In the genomic region with DNA sequence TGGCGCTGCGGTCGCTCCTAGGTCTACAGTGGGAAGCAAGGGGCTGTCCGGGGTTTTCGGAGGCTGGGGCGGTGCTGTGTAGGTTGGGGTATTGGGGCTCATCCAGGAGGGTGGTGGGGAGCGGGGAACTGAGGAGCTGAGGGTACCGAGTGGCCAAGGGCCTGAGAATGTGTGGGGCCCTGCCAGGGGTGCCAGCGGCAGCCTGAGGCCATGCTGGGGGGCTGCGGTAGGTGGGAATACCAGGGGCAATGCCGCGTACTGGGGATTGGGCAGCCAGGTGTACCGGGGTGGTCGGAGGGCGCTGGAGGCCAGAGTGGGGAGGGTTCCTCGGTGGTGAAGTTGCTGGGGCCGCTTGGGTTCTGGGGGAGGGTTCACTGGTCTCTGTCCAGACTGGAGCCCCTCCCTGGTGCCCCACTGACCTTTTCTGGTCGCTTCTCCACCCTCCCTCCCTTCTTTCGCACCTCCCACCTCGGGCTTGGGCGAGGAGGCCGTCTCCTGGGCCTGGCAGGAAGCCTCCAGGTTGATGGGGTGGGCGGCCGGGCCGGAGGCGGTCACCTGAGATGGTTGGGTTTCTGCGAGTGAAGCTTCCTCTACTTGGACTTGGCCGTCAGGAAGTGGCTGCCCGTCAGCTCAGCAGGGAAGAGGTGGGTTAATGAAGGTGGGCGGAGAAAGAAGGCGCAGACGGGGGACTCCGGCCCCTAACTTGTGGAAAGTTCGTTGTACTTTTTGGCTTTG, we compare ENCODE assay signal across 8 cellular contexts. TPM values are rescaled to one million over a fixed set of nuclear protein-coding genes. Genes with fewer than 3 reads are reported as not detected.
DNase-seq lines count a peak whose midpoint lies in the region; ATAC-seq, FAIRE-seq and TF ChIP-seq lines count a peak whose summit lies in the region.

No MANE protein-coding gene starts in this region.

- TF ChIP-seq CTCF in AG09309 (IDR thresholded peaks at IDR 0.05; ENCODE audit: control insufficient read depth, insufficient read depth, low read depth, low read length, missing control alignments) (no peak), prostate gland (IDR thresholded peaks at IDR 0.05) (no peak)

- H3K27me3 Mint-ChIP-seq in activated CD8-positive, alpha-beta T cell treated with anti-CD3 and anti-CD28 coated beads, Interleukin-2, amount 10 ng/mL, durations not matched to agents 7 days and 5 days (ENCODE audit: low read depth), result no peaks in the 10 kb centered on the region

- peak overlapping the region; percentile 91 for H3K4me3 Mint-ChIP-seq in activated CD8-positive, alpha-beta T cell treated with anti-CD3 and anti-CD28 coated beads, Interleukin-2, amount 10 ng/mL, durations not matched to agents 7 days and 5 days

- peaks cover 40% of the 10 kb centered on the region for H3K36me3 Mint-ChIP-seq in activated CD8-positive, alpha-beta T cell treated with anti-CD3 and anti-CD28 coated beads, Interleukin-2, amount 10 ng/mL, durations not matched to agents 7 days and 5 days (ENCODE audit: low read depth)

- TF ChIP-seq POLR2A in prostate gland (IDR thresholded peaks at IDR 0.05), result no peak

- peaks cover 0 to 13% of the 10 kb centered on the region in 2 donors for H3K36me3 ChIP-seq in prostate gland

- peak overlapping the region; percentile 95 for H3K27ac Mint-ChIP-seq in activated CD8-positive, alpha-beta T cell treated with anti-CD3 and anti-CD28 coated beads, Interleukin-2, amount 10 ng/mL, durations not matched to agents 7 days and 5 days

- H3K4me1 ChIP-seq in prostate gland (replicated peaks), result no peaks in the 10 kb centered on the region

- 1% methylated on average over 33 of the region's 34 CpGs for WGBS in prostate gland

- DNase-seq in AG09309 (ENCODE audit: low read depth) (no peak), germinal center (ENCODE audit: low spot score) (peak; percentile 57), prostate gland (ENCODE audit: low spot score) (no peak), amniotic stem cell (lab: John Stamatoyannopoulos, UW) (no peak), frontal cortex (ENCODE audit: low spot score in 2 of 2) (no peak)
- peak; percentile 49 for DNase-seq in activated CD8-positive, alpha-beta T cell treated with anti-CD3 and anti-CD28 coated beads, Interleukin-2, amount 10 ng/mL, durations not matched to agents 7 days and 5 days

- POLR2A ChIA-PET in activated CD8-positive, alpha-beta T cell treated with anti-CD3 and anti-CD28 coated beads, Interleukin-2, amount 10 ng/mL, durations not matched to agents 7 days and 5 days (lab: Charles Lee), result no interaction called here

- no peaks in the 10 kb centered on the region for H3K9me3 ChIP-seq in prostate gland

- ATAC-seq in GM18517 (IDR thresholded peaks at IDR 0.05; ENCODE audit: unreplicated experiment) (peak; percentile 47), HG03066 (IDR thresholded peaks at IDR 0.05; ENCODE audit: low read depth, unreplicated experiment) (peak; percentile 54)
- peak; percentile 40 for ATAC-seq in activated CD8-positive, alpha-beta T cell treated with anti-CD3 and anti-CD28 coated beads, Interleukin-2, amount 10 ng/mL, durations not matched to agents 7 days and 5 days

- H3K4me3 ChIP-seq in AG09309 (ENCODE audit: control insufficient read depth, low read depth, low read length) (peak overlapping the region; percentile 69), prostate gland (peak overlapping the region; percentile 66 to 98)

- no peak for FAIRE-seq in frontal cortex (lab: Jason Lieb, UNC)

- H3K27me3 ChIP-seq in prostate gland (replicated peaks; ENCODE audit: insufficient read depth), result no peaks in the 10 kb centered on the region

- peaks cover 40% of the 10 kb centered on the region for H3K4me1 Mint-ChIP-seq in activated CD8-positive, alpha-beta T cell treated with anti-CD3 and anti-CD28 coated beads, Interleukin-2, amount 10 ng/mL, durations not matched to agents 7 days and 5 days (ENCODE audit: low read depth)

- intact Hi-C loops in prostate gland (cut with DNase I), result loop anchor here (5.0 to 10.0 kb wide), 2 partner anchors 140 to 197 kb away; partner anchors contain the start of genes ASMTL and SLC25A6

- H3K9me3 Mint-ChIP-seq in activated CD8-positive, alpha-beta T cell treated with anti-CD3 and anti-CD28 coated beads, Interleukin-2, amount 10 ng/mL, durations not matched to agents 7 days and 5 days (ENCODE audit: insufficient read depth), result no peaks in the 10 kb centered on the region

- CTCF ChIA-PET in activated CD8-positive, alpha-beta T cell treated with anti-CD3 and anti-CD28 coated beads, Interleukin-2, amount 10 ng/mL, durations not matched to agents 7 days and 5 days (lab: Charles Lee), result no interaction called here

- H3K27ac ChIP-seq in prostate gland, result peak overlapping the region; percentile 68 to 76

RNA-seq across cellular contexts. Expression of gene AKAP17A, which starts 0.9 kb away (rescaled TPM):
- 10 to 100 TPM; 62.5 to 66.4 TPM for total RNA-seq in activated CD8-positive, alpha-beta T cell treated with anti-CD3 and anti-CD28 coated beads, Interleukin-2, amount 10 ng/mL, durations not matched to agents 7 days and 5 days
- 10 to 100 TPM; 45.5 to 97.7 TPM for total RNA-seq in prostate gland
- total RNA-seq in frontal cortex, result 12.2 TPM

RNA-seq across cellular contexts. Expression of gene ASMT, which starts 22.6 kb away (rescaled TPM):
- total RNA-seq in activated CD8-positive, alpha-beta T cell treated with anti-CD3 and anti-CD28 coated beads, Interleukin-2, amount 10 ng/mL, durations not matched to agents 7 days and 5 days, result under 1 TPM in 1 of 2 experiments, not detected in 1; 0.29 TPM
- total RNA-seq in prostate gland (1 to 10 TPM in 1 of 2 donors, not detected in 1; 1.0 TPM), frontal cortex (0.41 TPM)

RNA-seq across cellular contexts. Expression of gene P2RY8, which starts 55.3 kb away (rescaled TPM):
- 10 to 100 TPM; 62.9 to 65.5 TPM for total RNA-seq in activated CD8-positive, alpha-beta T cell treated with anti-CD3 and anti-CD28 coated beads, Interleukin-2, amount 10 ng/mL, durations not matched to agents 7 days and 5 days
- total RNA-seq in prostate gland (1 to 10 TPM in 1 of 2 donors, under 1 TPM in 1; 0.59 to 1.8 TPM), frontal cortex (under 0.01 TPM)

Comparison
In these comparisons a context has a peak if more than half of its experiments do, and no peak if none do; other contexts are left out.
1. DNase-seq: peak in activated CD8-positive, alpha-beta T cell treated with anti-CD3 and anti-CD28 coated beads, Interleukin-2, amount 10 ng/mL, durations not matched to agents 7 days and 5 days (single experiment) and germinal center (single experiment); none in AG09309 (single experiment), prostate gland (single experiment), amniotic stem cell (single experiment) and frontal cortex (0 of 2).
2. RNA of gene P2RY8, which starts 55.3 kb away (total RNA-seq): 62.9 to 65.5 TPM in activated CD8-positive, alpha-beta T cell treated with anti-CD3 and anti-CD28 coated beads, Interleukin-2, amount 10 ng/mL, durations not matched to agents 7 days and 5 days; 0.59 to 1.8 TPM in prostate gland and under 0.01 TPM in frontal cortex (single experiment); every median in the first group is over 10 times any median in the second.
3. Peak in every context shown above with its lines, with median percentiles within 50 percentile points of each other: ATAC-seq.